10 cellular contexts compared by ENCODE assay signal in the genomic region with DNA sequence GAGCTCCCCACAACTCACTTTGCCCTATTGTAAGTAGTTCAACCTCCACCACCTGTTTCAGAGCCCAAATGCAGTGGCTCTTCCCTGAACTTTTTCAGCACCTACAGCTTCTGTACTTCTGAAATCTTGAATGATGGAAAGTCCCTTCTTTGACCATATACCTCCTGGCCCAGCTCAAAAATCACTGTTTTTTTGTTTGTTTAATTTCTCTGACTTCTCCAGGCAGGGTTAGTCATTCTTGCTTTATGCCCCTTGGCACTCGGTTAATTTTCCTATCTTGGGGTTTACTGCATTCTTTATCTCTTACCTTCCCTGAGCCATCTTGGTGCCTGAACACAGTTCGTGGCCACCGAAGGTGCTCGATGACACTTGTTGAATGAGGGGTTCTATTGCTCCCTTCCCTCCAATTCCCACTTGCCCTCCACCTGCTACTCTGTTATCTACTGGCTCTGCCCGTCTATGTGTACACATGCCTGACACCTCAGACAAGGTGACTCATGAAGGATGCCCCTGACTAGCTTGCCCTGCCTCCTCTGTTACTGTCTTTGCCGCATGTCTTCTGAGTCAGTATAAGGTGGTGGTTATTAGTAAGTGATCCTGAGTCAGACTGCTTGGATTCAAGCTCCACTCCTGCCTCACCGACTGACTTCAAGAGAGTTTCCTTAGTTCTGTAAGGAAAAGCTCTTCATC. TPM values are rescaled to one million over a fixed set of nuclear protein-coding genes. Genes with fewer than 3 reads are reported as not detected.
DNase-seq lines count a peak whose midpoint lies in the region; ATAC-seq and TF ChIP-seq lines count a peak whose summit lies in the region.
"Had no signal": no experiment of that assay in that cellular context is flagged by ENCODE, and none has a peak within 500 bp of the region (broad histone marks: within the 10 kb centered on the region; RNA-seq: fewer than 3 reads in every experiment).

No MANE protein-coding gene starts in this region.

- H3K27ac Mint-ChIP-seq in activated CD8-positive, alpha-beta T cell treated with anti-CD3 and anti-CD28 coated beads for 36 hours, result no peak overlapping the region
- H3K27ac Mint-ChIP-seq in activated CD8-positive, alpha-beta T cell treated with anti-CD3 and anti-CD28 coated beads, Interleukin-2, amount 10 ng/mL, durations not matched to agents 7 days and 5 days, result no peak overlapping the region
- H3K27ac Mint-ChIP-seq: CD4-positive, alpha-beta T cell; dendritic cell treated with granulocyte-macrophage colony-stimulating factor and Interleukin-4, amounts not matched to agents 40 ng/mL and 50 ng/mL, for 4 days had no signal

- ATAC-seq in activated CD8-positive, alpha-beta T cell treated with anti-CD3 and anti-CD28 coated beads for 36 hours, result peak; percentile 99
- no peak for ATAC-seq in activated CD8-positive, alpha-beta T cell treated with anti-CD3 and anti-CD28 coated beads, Interleukin-2, amount 10 ng/mL, durations not matched to agents 7 days and 5 days
- ATAC-seq in GM19351 (IDR thresholded peaks at IDR 0.05; ENCODE audit: unreplicated experiment) (no peak), HG03457 (IDR thresholded peaks at IDR 0.05; ENCODE audit: unreplicated experiment) (no peak)

- in situ Hi-C loops in KBM-7 (cut with MboI; ENCODE audit: low pct_unique_long_range_greater_than_20kb, low sequenced_read_pairs), result no loop called here

- CTCF ChIA-PET in activated CD8-positive, alpha-beta T cell treated with anti-CD3 and anti-CD28 coated beads for 36 hours (lab: Charles Lee), result interaction anchor here (0.7 to 6.4 kb wide), 9 partner anchors 48 to 216 kb away, joined by 3 to 47 read pairs (median 3); a partner anchor contains a TSS
- CTCF ChIA-PET in activated CD8-positive, alpha-beta T cell treated with anti-CD3 and anti-CD28 coated beads, Interleukin-2, amount 10 ng/mL, durations not matched to agents 7 days and 5 days (lab: Charles Lee), result interaction anchor here (0.9 to 2.3 kb wide), 4 partner anchors 46 to 107 kb away, joined by 3 to 16 read pairs (median 4); a partner anchor contains a TSS

- H3K36me3 Mint-ChIP-seq in activated CD8-positive, alpha-beta T cell treated with anti-CD3 and anti-CD28 coated beads for 36 hours (ENCODE audit: low read depth), result no peaks in the 10 kb centered on the region
- H3K36me3 Mint-ChIP-seq in activated CD8-positive, alpha-beta T cell treated with anti-CD3 and anti-CD28 coated beads, Interleukin-2, amount 10 ng/mL, durations not matched to agents 7 days and 5 days (ENCODE audit: low read depth), result no peaks in the 10 kb centered on the region

- intact Hi-C loops in activated CD8-positive, alpha-beta T cell treated with anti-CD3 and anti-CD28 coated beads for 36 hours (cut with micrococcal nuclease), result no loop called here

- no peak overlapping the region for H3K4me3 Mint-ChIP-seq in activated CD8-positive, alpha-beta T cell treated with anti-CD3 and anti-CD28 coated beads for 36 hours
- H3K4me3 Mint-ChIP-seq in activated CD8-positive, alpha-beta T cell treated with anti-CD3 and anti-CD28 coated beads, Interleukin-2, amount 10 ng/mL, durations not matched to agents 7 days and 5 days, result no peak overlapping the region
- H3K4me3 Mint-ChIP-seq: CD4-positive, alpha-beta T cell; dendritic cell treated with granulocyte-macrophage colony-stimulating factor and Interleukin-4, amounts not matched to agents 40 ng/mL and 50 ng/mL, for 4 days had no signal

- TF ChIP-seq CTCF in activated CD8-positive, alpha-beta T cell treated with anti-CD3 and anti-CD28 coated beads for 36 hours (IDR thresholded peaks at IDR 0.05), result no peak

- POLR2A ChIA-PET in activated CD8-positive, alpha-beta T cell treated with anti-CD3 and anti-CD28 coated beads for 36 hours (lab: Charles Lee), result interaction anchor here (0.8 to 1.3 kb wide), 3 partner anchors 9 to 76 kb away, joined by 3 to 5 read pairs (median 3); no protein-coding TSS in a partner anchor
- POLR2A ChIA-PET in activated CD8-positive, alpha-beta T cell treated with anti-CD3 and anti-CD28 coated beads, Interleukin-2, amount 10 ng/mL, durations not matched to agents 7 days and 5 days (lab: Charles Lee), result interaction anchor here (1.5 kb wide), 1 partner anchor 48 kb away, joined by 4 read pairs; a partner anchor contains a TSS

- DNase-seq in activated CD8-positive, alpha-beta T cell treated with anti-CD3 and anti-CD28 coated beads for 36 hours, result peak; percentile 62
- no peak for DNase-seq in activated CD8-positive, alpha-beta T cell treated with anti-CD3 and anti-CD28 coated beads, Interleukin-2, amount 10 ng/mL, durations not matched to agents 7 days and 5 days
- DNase-seq in SW 1271 (lab: John Stamatoyannopoulos, UW), result peak; percentile 48 to 60
- peak; percentile 64 for DNase-seq in fibroblast of peridontal ligament (ENCODE audit: extremely low read depth)
- peak; percentile 31 to 43 for DNase-seq in stimulated activated CD4-positive, alpha-beta T cell treated with anti-CD3 and anti-CD28 coated beads, Interleukin-4, amount 100 ng/mL, for 48 hours (ENCODE audit: low read depth in 2 of 2)
- DNase-seq in KBM-7, result no peak
- DNase-seq: CD4-positive, alpha-beta T cell had no signal

- H3K9me3 Mint-ChIP-seq in activated CD8-positive, alpha-beta T cell treated with anti-CD3 and anti-CD28 coated beads for 36 hours, result no peaks in the 10 kb centered on the region
- H3K9me3 Mint-ChIP-seq in activated CD8-positive, alpha-beta T cell treated with anti-CD3 and anti-CD28 coated beads, Interleukin-2, amount 10 ng/mL, durations not matched to agents 7 days and 5 days (ENCODE audit: insufficient read depth), result no peaks in the 10 kb centered on the region
- H3K9me3 Mint-ChIP-seq: CD4-positive, alpha-beta T cell; dendritic cell treated with granulocyte-macrophage colony-stimulating factor and Interleukin-4, amounts not matched to agents 40 ng/mL and 50 ng/mL, for 4 days had no signal

- peaks cover 9% of the 10 kb centered on the region for H3K4me1 Mint-ChIP-seq in activated CD8-positive, alpha-beta T cell treated with anti-CD3 and anti-CD28 coated beads for 36 hours (ENCODE audit: low read depth)
- H3K4me1 Mint-ChIP-seq in activated CD8-positive, alpha-beta T cell treated with anti-CD3 and anti-CD28 coated beads, Interleukin-2, amount 10 ng/mL, durations not matched to agents 7 days and 5 days (ENCODE audit: low read depth), result no peaks in the 10 kb centered on the region

- H3K27me3 Mint-ChIP-seq in activated CD8-positive, alpha-beta T cell treated with anti-CD3 and anti-CD28 coated beads for 36 hours, result no peaks in the 10 kb centered on the region
- H3K27me3 Mint-ChIP-seq in activated CD8-positive, alpha-beta T cell treated with anti-CD3 and anti-CD28 coated beads, Interleukin-2, amount 10 ng/mL, durations not matched to agents 7 days and 5 days (ENCODE audit: low read depth), result no peaks in the 10 kb centered on the region
- H3K27me3 Mint-ChIP-seq: CD4-positive, alpha-beta T cell had no signal

RNA-seq across cellular contexts. Expression of a gene that starts 4.4 kb away (rescaled TPM):
- total RNA-seq in activated CD8-positive, alpha-beta T cell treated with anti-CD3 and anti-CD28 coated beads for 36 hours, result not detected
- not detected for total RNA-seq in activated CD8-positive, alpha-beta T cell treated with anti-CD3 and anti-CD28 coated beads, Interleukin-2, amount 10 ng/mL, durations not matched to agents 7 days and 5 days
- total RNA-seq: CD4-positive, alpha-beta T cell had no signal

RNA-seq across cellular contexts. Expression of a gene that starts 13.5 kb away (rescaled TPM):
- 100 to 1,000 TPM; 167 to 187 TPM for total RNA-seq in activated CD8-positive, alpha-beta T cell treated with anti-CD3 and anti-CD28 coated beads for 36 hours
- total RNA-seq in activated CD8-positive, alpha-beta T cell treated with anti-CD3 and anti-CD28 coated beads, Interleukin-2, amount 10 ng/mL, durations not matched to agents 7 days and 5 days, result 100 to 1,000 TPM; 220 TPM

RNA-seq across cellular contexts. Expression of a gene that starts 23.9 kb away (rescaled TPM):
- total RNA-seq in activated CD8-positive, alpha-beta T cell treated with anti-CD3 and anti-CD28 coated beads for 36 hours, result 100 to 1,000 TPM; 958 to 973 TPM
- total RNA-seq in activated CD8-positive, alpha-beta T cell treated with anti-CD3 and anti-CD28 coated beads, Interleukin-2, amount 10 ng/mL, durations not matched to agents 7 days and 5 days, result 100 to 1,000 TPM; 813 to 836 TPM

RNA-seq across cellular contexts. Expression of a gene that starts 48.1 kb away (rescaled TPM):
- 10 to 100 TPM; 67.2 to 70.3 TPM for total RNA-seq in activated CD8-positive, alpha-beta T cell treated with anti-CD3 and anti-CD28 coated beads for 36 hours
- 10 to 100 TPM; 72.2 to 76.5 TPM for total RNA-seq in activated CD8-positive, alpha-beta T cell treated with anti-CD3 and anti-CD28 coated beads, Interleukin-2, amount 10 ng/mL, durations not matched to agents 7 days and 5 days

Comparison
In these comparisons a context has a peak if more than half of its experiments do, and no peak if none do; other contexts are left out.
1. DNase-seq: peak in activated CD8-positive, alpha-beta T cell treated with anti-CD3 and anti-CD28 coated beads for 36 hours (single experiment), SW 1271 (2 of 2), fibroblast of peridontal ligament (single experiment) and stimulated activated CD4-positive, alpha-beta T cell treated with anti-CD3 and anti-CD28 coated beads, Interleukin-4, amount 100 ng/mL, for 48 hours (2 of 2); none in activated CD8-positive, alpha-beta T cell treated with anti-CD3 and anti-CD28 coated beads, Interleukin-2, amount 10 ng/mL, durations not matched to agents 7 days and 5 days (single experiment) and KBM-7 (single experiment).